8 cellular contexts compared by ENCODE assay signal in genomic region chrX:2690856-2691542, GRCh38.
DNase-seq lines count a peak whose midpoint lies in the region; ATAC-seq and TF ChIP-seq lines count a peak whose summit lies in the region.

TSS of gene CD99 (plus strand) at chrX:2691295. CDS start at chrX:2691361, 66 bp downstream.

- no peak for TF ChIP-seq CTCF in brain microvascular endothelial cell (IDR thresholded peaks at IDR 0.05; ENCODE audit: low read depth, low read length, missing control alignments)

- no peaks in the 10 kb centered on the region for H3K27me3 ChIP-seq in brain microvascular endothelial cell (replicated peaks)

- in situ Hi-C loops in brain microvascular endothelial cell (cut with HindIII; ENCODE audit: low pct_ligation_motif_present, low sequenced_read_pairs) = no loop called here

- ATAC-seq in GM18508 (IDR thresholded peaks at IDR 0.05; ENCODE audit: insufficient read depth, unreplicated experiment) (peak; percentile 52), HG02943 (IDR thresholded peaks at IDR 0.05; ENCODE audit: low read depth, unreplicated experiment) (peak; percentile 83), SK-N-SH treated with all-trans-retinoic acid at 6 μM for 48 hours (peak; percentile 94)

- no peaks in the 10 kb centered on the region for H3K36me3 ChIP-seq in brain microvascular endothelial cell (replicated peaks)

- peak within 1 kb of the TSS; percentile 27 for H3K27ac ChIP-seq in brain microvascular endothelial cell

- DNase-seq in brain microvascular endothelial cell (peak; percentile 62), iPS-NIHi7 (ENCODE audit: extremely low spot score) (peak; percentile 87), amygdala (lab: John Stamatoyannopoulos, UW) (no peak), NCI-H526 (lab: John Stamatoyannopoulos, UW) (no peak)
- DNase-seq in stimulated activated CD4-positive, alpha-beta T cell treated with anti-CD3 and anti-CD28 coated beads, Interleukin-15, amount 100 ng/mL, for 24 hours = peak; percentile 91

- peak within 1 kb of the TSS; percentile 76 for H3K4me3 ChIP-seq in brain microvascular endothelial cell (ENCODE audit: low read depth, low read length)

TF ChIP-seq in SK-N-SH treated with all-trans-retinoic acid at 6 μM for 48 hours, 23 proteins besides CTCF, POLR2A, EP300 and RAD21:
- TF ChIP-seq TCF4 (CRISPR knock-in tag; IDR thresholded peaks at IDR 0.05; ENCODE audit: borderline replicate concordance) = no peak
- no peak for TF ChIP-seq CREB5 (CRISPR knock-in tag; IDR thresholded peaks at IDR 0.05; ENCODE audit: low read depth)
- TF ChIP-seq CSDC2 (CRISPR knock-in tag; IDR thresholded peaks at IDR 0.05) = no peak
- TF ChIP-seq GLIS3 (CRISPR knock-in tag; IDR thresholded peaks at IDR 0.05) = no peak
- no peak for TF ChIP-seq ZFP3 (CRISPR knock-in tag; IDR thresholded peaks at IDR 0.05)
- no peak for TF ChIP-seq ARNTL (CRISPR knock-in tag; IDR thresholded peaks at IDR 0.05; ENCODE audit: borderline replicate concordance, low read depth)
- TF ChIP-seq ZNF565 (CRISPR knock-in tag; conservative IDR thresholded peaks at IDR 0.05; ENCODE audit: low read depth) = no peak
- no peak for TF ChIP-seq CSRNP3 (CRISPR knock-in tag; IDR thresholded peaks at IDR 0.05)
- TF ChIP-seq OSR1 (CRISPR knock-in tag; IDR thresholded peaks at IDR 0.05) = no peak
- no peak for TF ChIP-seq ZNF8 (CRISPR knock-in tag; IDR thresholded peaks at IDR 0.05)
- TF ChIP-seq PPARA (CRISPR knock-in tag; IDR thresholded peaks at IDR 0.05; ENCODE audit: borderline replicate concordance) = no peak
- no peak for TF ChIP-seq PATZ1 (CRISPR knock-in tag; IDR thresholded peaks at IDR 0.05; ENCODE audit: borderline replicate concordance)

Comparison
In these comparisons a context has a peak if more than half of its experiments do, and no peak if none do; other contexts are left out.
1. DNase-seq: peak in brain microvascular endothelial cell (single experiment), iPS-NIHi7 (single experiment) and stimulated activated CD4-positive, alpha-beta T cell treated with anti-CD3 and anti-CD28 coated beads, Interleukin-15, amount 100 ng/mL, for 24 hours (single experiment); none in amygdala (0 of 56) and NCI-H526 (0 of 2).
2. Peak in every context shown above with its lines, with median percentiles within 50 percentile points of each other: ATAC-seq.